In genomic region chr11:94151311-94151710, GRCh38 we compare ENCODE assay signal across 1 cellular context.
TF ChIP-seq lines count a peak whose summit lies in the region.

No MANE protein-coding gene starts in this region.

TF ChIP-seq in GM23338, 12 proteins besides CTCF, POLR2A, EP300 and RAD21 (continued from another document):
- no peak for TF ChIP-seq ZNF462 (CRISPR knock-in tag; IDR thresholded peaks at IDR 0.05)
- no peak for TF ChIP-seq EZH2phosphoT487 (IDR thresholded peaks at IDR 0.05; ENCODE audit: unreplicated experiment)
- TF ChIP-seq ZNF331 (CRISPR knock-in tag; IDR thresholded peaks at IDR 0.05; ENCODE audit: low read depth): no peak
- TF ChIP-seq NANOG (IDR thresholded peaks at IDR 0.05; ENCODE audit: borderline replicate concordance): no peak
- TF ChIP-seq, protein P1, sequence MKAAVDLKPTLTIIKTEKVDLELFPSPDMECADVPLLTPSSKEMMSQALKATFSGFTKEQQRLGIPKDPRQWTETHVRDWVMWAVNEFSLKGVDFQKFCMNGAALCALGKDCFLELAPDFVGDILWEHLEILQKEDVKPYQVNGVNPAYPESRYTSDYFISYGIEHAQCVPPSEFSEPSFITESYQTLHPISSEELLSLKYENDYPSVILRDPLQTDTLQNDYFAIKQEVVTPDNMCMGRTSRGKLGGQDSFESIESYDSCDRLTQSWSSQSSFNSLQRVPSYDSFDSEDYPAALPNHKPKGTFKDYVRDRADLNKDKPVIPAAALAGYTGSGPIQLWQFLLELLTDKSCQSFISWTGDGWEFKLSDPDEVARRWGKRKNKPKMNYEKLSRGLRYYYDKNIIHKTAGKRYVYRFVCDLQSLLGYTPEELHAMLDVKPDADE (IDR thresholded peaks at IDR 0.05): no peak
- TF ChIP-seq ZNF114 (CRISPR knock-in tag; IDR thresholded peaks at IDR 0.05): no peak
- no peak for TF ChIP-seq CREB1 (CRISPR knock-in tag; IDR thresholded peaks at IDR 0.05; ENCODE audit: low read depth)
- no peak for TF ChIP-seq STAT1 (IDR thresholded peaks at IDR 0.05; ENCODE audit: unreplicated experiment)
